26 cellular contexts compared by ENCODE assay signal in genomic region chr18:26729439-26729838, GRCh38.
"Had no signal": no experiment of that assay in that cellular context is flagged by ENCODE, and none has a peak within 500 bp of the region (broad histone marks: within the 10 kb centered on the region; RNA-seq: fewer than 3 reads in every experiment).

No MANE protein-coding gene starts in this region.

- H3K4me1 ChIP-seq: pancreas, prostate gland, right lobe of liver, sigmoid colon, stomach, thyroid gland, tibial nerve, upper lobe of left lung, vagina had no signal

- H3K36me3 ChIP-seq: neutrophil, pancreas, prostate gland, right lobe of liver, sigmoid colon, stomach, thoracic aorta, thyroid gland, tibial nerve, upper lobe of left lung, vagina had no signal

- H3K36me3 Mint-ChIP-seq: naive thymus-derived CD4-positive, alpha-beta T cell; natural killer cell; stimulated activated effector memory CD8-positive, alpha-beta T cell treated with anti-CD3 and anti-CD28 coated beads, Interleukin-12 subunit alpha, Interleukin-12 subunit beta, amount 100 ng/mL, for 72 hours; stimulated activated naive B cell treated with anti-CD40 and anti-IgM and Interleukin-4, amounts not matched to agents 10 μg/mL and 1 μg/mL and 100 μg/mL, for 72 hours had no signal

- H3K9me3 Mint-ChIP-seq: stimulated activated naive B cell treated with anti-CD40 and anti-IgM and Interleukin-4, amounts not matched to agents 10 μg/mL and 1 μg/mL and 100 μg/mL, for 72 hours; stimulated activated naive CD8-positive, alpha-beta T cell treated with anti-CD3 and anti-CD28 coated beads, Interleukin-15, Interleukin-2, amounts not matched to agents 100 ng/mL and 50 ng/mL, for 24 hours had no signal

- H3K27me3 Mint-ChIP-seq: stimulated activated naive B cell treated with anti-CD40 and anti-IgM and Interleukin-4, amounts not matched to agents 10 μg/mL and 1 μg/mL and 100 μg/mL, for 72 hours; stimulated activated naive CD8-positive, alpha-beta T cell treated with anti-CD3 and anti-CD28 coated beads, Interleukin-15, Interleukin-2, amounts not matched to agents 100 ng/mL and 50 ng/mL, for 24 hours had no signal

- H3K27ac Mint-ChIP-seq: naive thymus-derived CD4-positive, alpha-beta T cell; natural killer cell; nephron; stimulated activated effector memory CD8-positive, alpha-beta T cell treated with anti-CD3 and anti-CD28 coated beads, Interleukin-12 subunit alpha, Interleukin-12 subunit beta, amount 100 ng/mL, for 72 hours; stimulated activated naive B cell treated with anti-CD40 and anti-IgM and Interleukin-4, amounts not matched to agents 10 μg/mL and 1 μg/mL and 100 μg/mL, for 72 hours; stimulated activated naive CD8-positive, alpha-beta T cell treated with anti-CD3 and anti-CD28 coated beads, Interleukin-15, Interleukin-2, amounts not matched to agents 100 ng/mL and 50 ng/mL, for 24 hours had no signal

- H3K9me3 ChIP-seq: neutrophil, pancreas, prostate gland, right lobe of liver, sigmoid colon, stomach, thoracic aorta, thyroid gland, tibial nerve, upper lobe of left lung, vagina had no signal

- DNase-seq: naive thymus-derived CD4-positive, alpha-beta T cell; natural killer cell; nucleus accumbens; pancreas; right cardiac atrium; right lobe of liver; sigmoid colon; small intestine; stimulated activated CD4-positive, alpha-beta T cell treated with anti-CD3 and anti-CD28 coated beads, Interleukin-15, amount 100 ng/mL, for 24 hours; stimulated activated CD4-positive, alpha-beta T cell treated with anti-CD3 and anti-CD28 coated beads, Interleukin-2, amount 100 ng/mL, for 24 hours; stimulated activated CD4-positive, alpha-beta T cell treated with anti-CD3 and anti-CD28 coated beads, Interleukin-2, amount 100 ng/mL, for 48 hours; stimulated activated CD4-positive, alpha-beta T cell treated with anti-CD3 and anti-CD28 coated beads, Interleukin-4, amount 100 ng/mL, for 24 hours; stimulated activated naive B cell treated with anti-CD40 and anti-IgM and Interleukin-4, amounts not matched to agents 10 μg/mL and 1 μg/mL and 100 μg/mL, for 72 hours; stimulated activated naive CD4-positive, alpha-beta T cell treated with Interleukin-2 at 50 U/mL for 16 hours; stomach; thyroid gland; trophoblast cell; upper lobe of left lung had no signal

- H3K4me1 Mint-ChIP-seq: natural killer cell; nephron; stimulated activated effector memory CD8-positive, alpha-beta T cell treated with anti-CD3 and anti-CD28 coated beads, Interleukin-12 subunit alpha, Interleukin-12 subunit beta, amount 100 ng/mL, for 72 hours; stimulated activated naive B cell treated with anti-CD40 and anti-IgM and Interleukin-4, amounts not matched to agents 10 μg/mL and 1 μg/mL and 100 μg/mL, for 72 hours had no signal

- H3K27ac ChIP-seq: neutrophil, pancreas, prostate gland, right lobe of liver, sigmoid colon, stomach, thoracic aorta, thyroid gland, tibial nerve, upper lobe of left lung, vagina had no signal

- H3K27me3 ChIP-seq: neutrophil, pancreas, right lobe of liver, sigmoid colon, stomach, thyroid gland, tibial nerve, upper lobe of left lung, vagina had no signal

- H3K4me3 ChIP-seq: pancreas, prostate gland, right lobe of liver, sigmoid colon, stomach, thoracic aorta, thyroid gland, tibial nerve, upper lobe of left lung, vagina had no signal

- H3K4me3 Mint-ChIP-seq: naive thymus-derived CD4-positive, alpha-beta T cell; natural killer cell; nephron; stimulated activated effector memory CD8-positive, alpha-beta T cell treated with anti-CD3 and anti-CD28 coated beads, Interleukin-12 subunit alpha, Interleukin-12 subunit beta, amount 100 ng/mL, for 72 hours; stimulated activated naive B cell treated with anti-CD40 and anti-IgM and Interleukin-4, amounts not matched to agents 10 μg/mL and 1 μg/mL and 100 μg/mL, for 72 hours; stimulated activated naive CD8-positive, alpha-beta T cell treated with anti-CD3 and anti-CD28 coated beads, Interleukin-15, Interleukin-2, amounts not matched to agents 100 ng/mL and 50 ng/mL, for 24 hours had no signal

- ATAC-seq: naive thymus-derived CD4-positive, alpha-beta T cell; natural killer cell; pancreas; right cardiac atrium; right lobe of liver; stimulated activated effector memory CD8-positive, alpha-beta T cell treated with anti-CD3 and anti-CD28 coated beads, Interleukin-12 subunit alpha, Interleukin-12 subunit beta, amount 100 ng/mL, for 72 hours; stimulated activated naive B cell treated with anti-CD40 and anti-IgM and Interleukin-4, amounts not matched to agents 10 μg/mL and 1 μg/mL and 100 μg/mL, for 72 hours had no signal
